In the genomic region with DNA sequence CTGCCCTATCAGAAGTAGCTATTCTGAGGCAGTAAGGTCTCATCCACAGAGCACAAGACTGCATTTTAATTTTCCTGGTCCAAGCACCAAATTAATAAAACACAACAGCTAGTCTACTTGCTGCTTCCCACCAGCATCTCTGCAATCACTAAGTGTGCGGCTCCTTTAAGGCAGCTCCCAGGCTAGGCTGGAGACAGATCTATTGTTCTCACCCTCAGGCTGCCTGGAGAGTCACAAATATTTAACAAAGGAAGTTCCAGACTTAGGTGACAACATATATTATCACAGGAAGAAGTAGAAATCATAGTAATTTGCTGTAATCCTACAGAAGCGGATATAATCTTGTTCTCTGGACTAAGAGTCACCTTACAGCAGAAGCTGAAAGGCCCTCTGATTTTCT, we compare ENCODE assay signal across 14 cellular contexts. TPM values are rescaled to one million over a fixed set of nuclear protein-coding genes. Genes with fewer than 3 reads are reported as not detected.
DNase-seq lines count a peak whose midpoint lies in the region; ATAC-seq, FAIRE-seq and TF ChIP-seq lines count a peak whose summit lies in the region.
"Had no signal": no experiment of that assay in that cellular context is flagged by ENCODE, and none has a peak within 500 bp of the region (broad histone marks: within the 10 kb centered on the region; RNA-seq: fewer than 3 reads in every experiment).

No MANE protein-coding gene starts in this region.

- no peaks in the 10 kb centered on the region for H4K20me1 ChIP-seq in DOHH2 (ENCODE audit: control insufficient read depth, insufficient read depth, low read depth, low read length)

- no peak overlapping the region for H3K27ac ChIP-seq in A549
- H3K27ac ChIP-seq in DOHH2 (ENCODE audit: low read depth, low read length): no peak overlapping the region
- no peak overlapping the region for H3K27ac ChIP-seq in mesendoderm (ENCODE audit: low read depth, low read length)
- H3K27ac ChIP-seq: BLaER1 treated with 17β-estradiol and CSF1 and Interleukin-3, amounts not matched to agents 10 nM and 100 nM; coronary artery; right lobe of liver had no signal

- H2BK120ac ChIP-seq in mesendoderm (ENCODE audit: low read depth, low read length): no peak overlapping the region

- H3K27me3 ChIP-seq in DOHH2 (ENCODE audit: control insufficient read depth, low read length): peaks cover 35% of the 10 kb centered on the region
- no peaks in the 10 kb centered on the region for H3K27me3 ChIP-seq in mesendoderm (ENCODE audit: insufficient read depth, low read length, poor library complexity)
- H3K27me3 ChIP-seq: BLaER1 treated with 17β-estradiol and CSF1 and Interleukin-3, amounts not matched to agents 10 nM and 100 nM; right lobe of liver had no signal

- H3K4me1 Mint-ChIP-seq in activated CD8-positive, alpha-beta T cell treated with anti-CD3 and anti-CD28 coated beads for 36 hours (ENCODE audit: low read depth): peaks cover 55% of the 10 kb centered on the region

- no peaks in the 10 kb centered on the region for H3K9me3 Mint-ChIP-seq in activated CD8-positive, alpha-beta T cell treated with anti-CD3 and anti-CD28 coated beads for 36 hours
- H3K9me3 Mint-ChIP-seq: immature natural killer cell; stimulated activated naive CD8-positive, alpha-beta T cell treated with anti-CD3 and anti-CD28 coated beads, Interleukin-15, amount 100 ng/mL, for 72 hours had no signal

- H2BK15ac ChIP-seq in mesendoderm (replicated peaks; ENCODE audit: low read depth): no peak overlapping the region

- no peak overlapping the region for H4K8ac ChIP-seq in mesendoderm (ENCODE audit: low read depth, low read length)

- 58% methylated on average over 2 of the region's 2 CpGs for WGBS in A549 (ENCODE audit: missing lambda C conversion rate)
- WGBS in mesendoderm (ENCODE audit: extremely low coverage, insufficient coverage, low lambda C conversion rate): no CpG with 5 or more reads among the region's 2 CpGs

- H3K9me2 ChIP-seq in DOHH2 (replicated peaks; ENCODE audit: control insufficient read depth, low read length): no peaks in the 10 kb centered on the region

- no peak overlapping the region for H4K5ac ChIP-seq in mesendoderm (ENCODE audit: low read length)

- H3K79me1 ChIP-seq in mesendoderm (ENCODE audit: low read length): no peaks in the 10 kb centered on the region

- H3K18ac ChIP-seq in mesendoderm (ENCODE audit: low read length): no peak overlapping the region

- peaks cover 18% of the 10 kb centered on the region for H3K36me3 Mint-ChIP-seq in activated CD8-positive, alpha-beta T cell treated with anti-CD3 and anti-CD28 coated beads for 36 hours (ENCODE audit: low read depth)
- H3K36me3 Mint-ChIP-seq: immature natural killer cell had no signal

- H3K36me3 ChIP-seq in DOHH2 (ENCODE audit: control insufficient read depth, low read length) (no peaks in the 10 kb centered on the region), mesendoderm (ENCODE audit: control insufficient read depth, insufficient read depth, low read length) (no peaks in the 10 kb centered on the region)
- H3K36me3 ChIP-seq: right lobe of liver had no signal

- TF ChIP-seq RAD21 in A549 (conservative IDR thresholded peaks at IDR 0.05 in 1 of 2, IDR thresholded peaks at IDR 0.05 in 1 of 2): no peak

- H2AK5ac ChIP-seq in mesendoderm (ENCODE audit: low read length): no peak overlapping the region

- H3K23ac ChIP-seq in mesendoderm (ENCODE audit: low read length): no peak overlapping the region

- H3K9me3 ChIP-seq in A549 (no peaks in the 10 kb centered on the region), DOHH2 (ENCODE audit: control insufficient read depth, insufficient read depth, low read length) (no peaks in the 10 kb centered on the region)
- H3K9me3 ChIP-seq: BLaER1 treated with 17β-estradiol and CSF1 and Interleukin-3, amounts not matched to agents 10 nM and 100 nM; right lobe of liver had no signal

- TF ChIP-seq POLR2A in A549 (IDR thresholded peaks at IDR 0.05; ENCODE audit: low read length): no peak

- ATAC-seq in A549 (no peak), GM18520 (IDR thresholded peaks at IDR 0.05; ENCODE audit: unreplicated experiment) (no peak)
- no peak for ATAC-seq in activated CD8-positive, alpha-beta T cell treated with anti-CD3 and anti-CD28 coated beads for 36 hours
- ATAC-seq: stimulated activated naive CD8-positive, alpha-beta T cell treated with anti-CD3 and anti-CD28 coated beads, Interleukin-15, amount 100 ng/mL, for 72 hours had no signal

- H3K4me3 Mint-ChIP-seq in activated CD8-positive, alpha-beta T cell treated with anti-CD3 and anti-CD28 coated beads for 36 hours: no peak overlapping the region
- H3K4me3 Mint-ChIP-seq: stimulated activated naive CD8-positive, alpha-beta T cell treated with anti-CD3 and anti-CD28 coated beads, Interleukin-15, amount 100 ng/mL, for 72 hours had no signal

- H3K4me2 ChIP-seq in A549 (no peak overlapping the region), DOHH2 (ENCODE audit: low read length) (peak overlapping the region; percentile 52), mesendoderm (ENCODE audit: low read length) (no peak overlapping the region)

- TF ChIP-seq CTCF in A549 (IDR thresholded peaks at IDR 0.05) (no peak), DOHH2 (IDR thresholded peaks at IDR 0.05; ENCODE audit: low read depth, low read length, poor library complexity, severe bottlenecking) (no peak)
- no peak for TF ChIP-seq CTCF in activated CD8-positive, alpha-beta T cell treated with anti-CD3 and anti-CD28 coated beads for 36 hours (IDR thresholded peaks at IDR 0.05)

- TF ChIP-seq EP300 in A549 (IDR thresholded peaks at IDR 0.05): no peak

- H3K56ac ChIP-seq in mesendoderm (ENCODE audit: low read length): no peak overlapping the region

- no peak for DNase-seq in A549 (ENCODE audit: low read depth in 1 of 2, low spot score in 1 of 2)
- DNase-seq in activated CD8-positive, alpha-beta T cell treated with anti-CD3 and anti-CD28 coated beads for 36 hours: no peak
- peak; percentile 39 for DNase-seq in mesendoderm
- DNase-seq in DMS79 (lab: John Stamatoyannopoulos, UW): no peak
- no peak for DNase-seq in foreskin melanocyte
- DNase-seq in NCI-H1436 (lab: John Stamatoyannopoulos, UW): no peak
- DNase-seq: immature natural killer cell; right lobe of liver; stimulated activated naive CD8-positive, alpha-beta T cell treated with anti-CD3 and anti-CD28 coated beads, Interleukin-15, amount 100 ng/mL, for 72 hours had no signal

- FAIRE-seq in A549 (lab: Jason Lieb, UNC): peak; percentile 49

- no peak overlapping the region for H2BK5ac ChIP-seq in mesendoderm (ENCODE audit: low read length)

- H3K27me3 Mint-ChIP-seq in activated CD8-positive, alpha-beta T cell treated with anti-CD3 and anti-CD28 coated beads for 36 hours: no peaks in the 10 kb centered on the region
- H3K27me3 Mint-ChIP-seq: stimulated activated naive CD8-positive, alpha-beta T cell treated with anti-CD3 and anti-CD28 coated beads, Interleukin-15, amount 100 ng/mL, for 72 hours had no signal

- no peak overlapping the region for H3K4ac ChIP-seq in mesendoderm (ENCODE audit: low read depth, low read length)

- H3K9ac ChIP-seq in mesendoderm (ENCODE audit: low read length): no peak overlapping the region

- H3K27ac Mint-ChIP-seq in activated CD8-positive, alpha-beta T cell treated with anti-CD3 and anti-CD28 coated beads for 36 hours: peak overlapping the region; percentile 4
- H3K27ac Mint-ChIP-seq: stimulated activated naive CD8-positive, alpha-beta T cell treated with anti-CD3 and anti-CD28 coated beads, Interleukin-15, amount 100 ng/mL, for 72 hours had no signal

- no peak overlapping the region for H3K4me3 ChIP-seq in A549
- peak overlapping the region; percentile 6; the same call in 1 of the 2 replicates for H3K4me3 ChIP-seq in DOHH2 (ENCODE audit: low read length)
- H3K4me3 ChIP-seq in mesendoderm (ENCODE audit: low read length): no peak overlapping the region
- H3K4me3 ChIP-seq: BLaER1 treated with 17β-estradiol and CSF1 and Interleukin-3, amounts not matched to agents 10 nM and 100 nM; coronary artery; right lobe of liver had no signal

- intact Hi-C loops in activated CD8-positive, alpha-beta T cell treated with anti-CD3 and anti-CD28 coated beads for 36 hours (cut with micrococcal nuclease): no loop called here

- H3K79me2 ChIP-seq in DOHH2 (ENCODE audit: control insufficient read depth, low read length) (peaks cover 23% of the 10 kb centered on the region), mesendoderm (ENCODE audit: control insufficient read depth, insufficient read depth, low read length) (no peaks in the 10 kb centered on the region)

- no peaks in the 10 kb centered on the region for H3F3A ChIP-seq in DOHH2 (ENCODE audit: control insufficient read depth, insufficient read depth)

- CTCF ChIA-PET in A549 (lab: Yijun Ruan, JAX): interaction anchor here (0.7 to 25.5 kb wide), 18 partner anchors 9 to 1140 kb away, joined by 3 to 585 read pairs (median 12); a partner anchor contains a TSS
- CTCF ChIA-PET in activated CD8-positive, alpha-beta T cell treated with anti-CD3 and anti-CD28 coated beads for 36 hours (lab: Charles Lee): interaction anchor here (0.6 to 2.2 kb wide), 8 partner anchors 9 to 132 kb away, joined by 3 to 8 read pairs (median 6); no protein-coding TSS in a partner anchor

- POLR2A ChIA-PET in A549 (lab: Yijun Ruan, JAX): interaction anchor here (1.0 to 1.7 kb wide), 2 partner anchors 97 to 106 kb away, joined by 3 to 8 read pairs; a partner anchor contains a TSS
- POLR2A ChIA-PET in activated CD8-positive, alpha-beta T cell treated with anti-CD3 and anti-CD28 coated beads for 36 hours (lab: Charles Lee): no interaction called here

- H3K4me1 ChIP-seq in A549 (peaks cover 15% of the 10 kb centered on the region), DOHH2 (ENCODE audit: control insufficient read depth, low read length) (peaks cover 28% of the 10 kb centered on the region), mesendoderm (ENCODE audit: control insufficient read depth, low read depth, low read length) (peaks cover 2% of the 10 kb centered on the region)

RNA-seq across cellular contexts. Expression of a gene that starts 2.2 kb away (rescaled TPM):
- polyA plus RNA-seq in A549 (2011; rRNA removed) (23.2 and 26.1 TPM in 2 replicates), A549 (2017; fragmentation: RNase III; extraction: RNeasy Plus Mini Kit Qiagen cat#74134 plus additional on column Dnase treatment) (49.2 to 53.0 TPM (median 52.9 TPM) in 3 replicates)
- 23.9 and 34.5 TPM in 2 replicates for polyA plus RNA-seq in A549 (2012; cell fraction: cytosol; rRNA removed)
- 20.3 and 22.4 TPM in 2 replicates for polyA plus RNA-seq in A549 (2012; cell fraction: nucleus; rRNA removed)
- polyA minus RNA-seq in A549 (2011; rRNA and poly(A)+ RNA removed): 5.7 TPM in 2 replicates
- total RNA-seq in activated CD8-positive, alpha-beta T cell treated with anti-CD3 and anti-CD28 coated beads for 36 hours: 10 to 100 TPM; 11.1 to 11.7 TPM
- polyA plus RNA-seq in mesendoderm (2013, experiment 1 of 2): 21.4 TPM
- 21.7 TPM for polyA plus RNA-seq in mesendoderm (2013, experiment 2 of 2)

RNA-seq across cellular contexts. Expression of a gene that starts 9.5 kb away (rescaled TPM):
- polyA plus RNA-seq in A549 (2011; rRNA removed): 9.4 and 10.9 TPM in 2 replicates
- 10.0 and 18.0 TPM in 2 replicates for polyA plus RNA-seq in A549 (2012; cell fraction: cytosol; rRNA removed)
- 6.0 and 7.8 TPM in 2 replicates for polyA plus RNA-seq in A549 (2012; cell fraction: nucleus; rRNA removed)
- 9.2 to 10.1 TPM (median 9.3 TPM) in 3 replicates for polyA plus RNA-seq in A549 (2017; fragmentation: RNase III; extraction: RNeasy Plus Mini Kit Qiagen cat#74134 plus additional on column Dnase treatment)
- 2.3 and 3.1 TPM in 2 replicates for polyA minus RNA-seq in A549 (2011; rRNA and poly(A)+ RNA removed)
- total RNA-seq in activated CD8-positive, alpha-beta T cell treated with anti-CD3 and anti-CD28 coated beads for 36 hours: 1 to 10 TPM; 3.0 TPM
- polyA plus RNA-seq in mesendoderm (2013, experiment 1 of 2): 1.7 TPM
- 1.4 TPM for polyA plus RNA-seq in mesendoderm (2013, experiment 2 of 2)

RNA-seq across cellular contexts. Expression of a gene that starts 27.3 kb away (rescaled TPM):
- polyA plus RNA-seq in A549 (2011; rRNA removed): not detected in 2 replicates
- polyA plus RNA-seq in A549 (2012; cell fraction: cytosol; rRNA removed): not detected in 2 replicates
- 0.06 and 0.10 TPM in 2 replicates for polyA plus RNA-seq in A549 (2012; cell fraction: nucleus; rRNA removed)
- not detected in 3 replicates for polyA plus RNA-seq in A549 (2017; fragmentation: RNase III; extraction: RNeasy Plus Mini Kit Qiagen cat#74134 plus additional on column Dnase treatment)
- polyA minus RNA-seq in A549 (2011; rRNA and poly(A)+ RNA removed): not detected in 2 replicates
- not detected for total RNA-seq in activated CD8-positive, alpha-beta T cell treated with anti-CD3 and anti-CD28 coated beads for 36 hours
- polyA plus RNA-seq in mesendoderm (2013, experiment 1 of 2): 5.9 TPM
- 7.0 TPM for polyA plus RNA-seq in mesendoderm (2013, experiment 2 of 2)
- total RNA-seq: NCI-H460, right lobe of liver had no signal
- polyA plus RNA-seq: immature natural killer cell had no signal

RNA-seq across cellular contexts. Expression of a gene that starts 43.5 kb away (rescaled TPM):
- 6.8 and 8.3 TPM in 2 replicates for polyA plus RNA-seq in A549 (2011; rRNA removed)
- 14.9 and 18.9 TPM in 2 replicates for polyA plus RNA-seq in A549 (2012; cell fraction: cytosol; rRNA removed)
- polyA plus RNA-seq in A549 (2012; cell fraction: nucleus; rRNA removed): 10.6 and 11.5 TPM in 2 replicates
- polyA plus RNA-seq in A549 (2017; fragmentation: RNase III; extraction: RNeasy Plus Mini Kit Qiagen cat#74134 plus additional on column Dnase treatment): 6.7 TPM in 3 replicates
- polyA minus RNA-seq in A549 (2011; rRNA and poly(A)+ RNA removed): 3.3 and 3.5 TPM in 2 replicates
- 1 to 10 TPM; 1.3 to 1.6 TPM for total RNA-seq in activated CD8-positive, alpha-beta T cell treated with anti-CD3 and anti-CD28 coated beads for 36 hours
- polyA plus RNA-seq in mesendoderm (2013, experiment 1 of 2): 2.2 TPM
- 2.4 TPM for polyA plus RNA-seq in mesendoderm (2013, experiment 2 of 2)
- total RNA-seq: right lobe of liver had no signal
- polyA plus RNA-seq: immature natural killer cell had no signal
